ENCODE assay signal across 12 cellular contexts in genomic region chr19:53553159-53553558, GRCh38. TPM values are rescaled to one million over a fixed set of nuclear protein-coding genes. Genes with fewer than 3 reads are reported as not detected.
DNase-seq lines count a peak whose midpoint lies in the region; ATAC-seq and TF ChIP-seq lines count a peak whose summit lies in the region.
"Had no signal": no experiment of that assay in that cellular context is flagged by ENCODE, and none has a peak within 500 bp of the region (broad histone marks: within the 10 kb centered on the region; RNA-seq: fewer than 3 reads in every experiment).

No MANE protein-coding gene starts in this region.

- H3K4me1 ChIP-seq in upper lobe of right lung, result peaks cover 6% of the 10 kb centered on the region
- H3K4me1 ChIP-seq: BE2C had no signal

- H3K27ac ChIP-seq in epithelial cell of prostate, result peak overlapping the region; percentile 31
- peak overlapping the region; percentile 27 for H3K27ac ChIP-seq in upper lobe of right lung

- no peak overlapping the region for H3K4me3 ChIP-seq in upper lobe of right lung

- peak overlapping the region; percentile 86 for H3K4me3 Mint-ChIP-seq in activated naive CD4-positive, alpha-beta T cell treated with anti-CD3 and anti-CD28 coated beads, Interleukin-2, amount 10 ng/mL, durations not matched to agents 7 days and 5 days
- peak overlapping the region; percentile 53 for H3K4me3 Mint-ChIP-seq in activated B cell treated with CpG ODN at 0.5 μM for 24 hours

- peaks cover 4% of the 10 kb centered on the region for H3K36me3 ChIP-seq in upper lobe of right lung

- H3K27ac Mint-ChIP-seq in activated naive CD4-positive, alpha-beta T cell treated with anti-CD3 and anti-CD28 coated beads, Interleukin-2, amount 10 ng/mL, durations not matched to agents 7 days and 5 days, result peak overlapping the region; percentile 91
- H3K27ac Mint-ChIP-seq in activated B cell treated with CpG ODN at 0.5 μM for 24 hours, result peak overlapping the region; percentile 7

- TF ChIP-seq CTCF in activated B cell treated with CpG ODN at 0.5 μM for 24 hours (IDR thresholded peaks at IDR 0.05) (no peak), upper lobe of right lung (IDR thresholded peaks at IDR 0.05) (no peak)

- CTCF ChIA-PET in activated naive CD4-positive, alpha-beta T cell treated with anti-CD3 and anti-CD28 coated beads, Interleukin-2, amount 10 ng/mL, durations not matched to agents 7 days and 5 days (lab: Charles Lee), result no interaction called here
- CTCF ChIA-PET in activated B cell treated with CpG ODN at 0.5 μM for 24 hours (lab: Charles Lee), result no interaction called here

- no peaks in the 10 kb centered on the region for H3K9me3 ChIP-seq in upper lobe of right lung
- H3K9me3 ChIP-seq: BE2C had no signal

- no peaks in the 10 kb centered on the region for H3K27me3 ChIP-seq in upper lobe of right lung
- H3K27me3 ChIP-seq: BE2C had no signal

- H3K4me1 Mint-ChIP-seq in activated naive CD4-positive, alpha-beta T cell treated with anti-CD3 and anti-CD28 coated beads, Interleukin-2, amount 10 ng/mL, durations not matched to agents 7 days and 5 days, result peaks cover 24% of the 10 kb centered on the region
- peaks cover 27% of the 10 kb centered on the region for H3K4me1 Mint-ChIP-seq in activated B cell treated with CpG ODN at 0.5 μM for 24 hours

- no peaks in the 10 kb centered on the region for H3K27me3 Mint-ChIP-seq in activated naive CD4-positive, alpha-beta T cell treated with anti-CD3 and anti-CD28 coated beads, Interleukin-2, amount 10 ng/mL, durations not matched to agents 7 days and 5 days
- H3K27me3 Mint-ChIP-seq in activated B cell treated with CpG ODN at 0.5 μM for 24 hours, result no peaks in the 10 kb centered on the region
- H3K27me3 Mint-ChIP-seq: brain had no signal

- no peak for DNase-seq in activated naive CD4-positive, alpha-beta T cell treated with anti-CD3 and anti-CD28 coated beads, Interleukin-2, amount 10 ng/mL, durations not matched to agents 7 days and 5 days
- DNase-seq in activated naive CD4-positive, alpha-beta T cell treated with Interleukin-2 at 50 U/mL for 16 hours, result no peak
- no peak for DNase-seq in activated B cell treated with CpG ODN at 0.5 μM for 24 hours
- DNase-seq in epithelial cell of prostate (ENCODE audit: low read depth, low spot score), result no peak
- DNase-seq in upper lobe of right lung, result no peak
- DNase-seq in sciatic nerve (ENCODE audit: low spot score), result no peak
- DNase-seq in putamen (ENCODE audit: low spot score), result no peak
- DNase-seq: activated CD8-positive, alpha-beta memory T cell treated with anti-CD3 and anti-CD28 coated beads for 24 hours; NCI-H1436 treated with DMSO at 0.1 percent for 48 hours had no signal

- H3K9me3 Mint-ChIP-seq in activated naive CD4-positive, alpha-beta T cell treated with anti-CD3 and anti-CD28 coated beads, Interleukin-2, amount 10 ng/mL, durations not matched to agents 7 days and 5 days, result peaks cover 17% of the 10 kb centered on the region
- H3K9me3 Mint-ChIP-seq in activated B cell treated with CpG ODN at 0.5 μM for 24 hours, result no peaks in the 10 kb centered on the region

- POLR2A ChIA-PET in activated B cell treated with CpG ODN at 0.5 μM for 24 hours (lab: Charles Lee), result no interaction called here

- intact Hi-C loops in activated B cell treated with CpG ODN at 0.5 μM for 24 hours (cut with micrococcal nuclease) (no loop called here), upper lobe of right lung (cut with DNase I) (no loop called here), sciatic nerve (cut with DNase I) (no loop called here)

- peaks cover 32% of the 10 kb centered on the region for H3K36me3 Mint-ChIP-seq in activated naive CD4-positive, alpha-beta T cell treated with anti-CD3 and anti-CD28 coated beads, Interleukin-2, amount 10 ng/mL, durations not matched to agents 7 days and 5 days
- peaks cover 42% of the 10 kb centered on the region for H3K36me3 Mint-ChIP-seq in activated B cell treated with CpG ODN at 0.5 μM for 24 hours (ENCODE audit: low read depth)

- peak; percentile 6 for ATAC-seq in activated B cell treated with CpG ODN at 0.5 μM for 24 hours (ENCODE audit: low read depth)
- ATAC-seq in upper lobe of right lung, result no peak
- no peak for ATAC-seq in sciatic nerve
- no peak for ATAC-seq in HG02759 (IDR thresholded peaks at IDR 0.05; ENCODE audit: unreplicated experiment)

RNA-seq across cellular contexts. Expression of gene ZNF331, which starts 15.2 kb away (rescaled TPM):
- total RNA-seq in activated B cell treated with CpG ODN at 0.5 μM for 24 hours (25.5 and 31.7 TPM in 2 replicates), upper lobe of right lung (30.1 TPM), sciatic nerve (39.8 TPM)
